Comparison of ENCODE assay signal across 4 cellular contexts in the genomic region with DNA sequence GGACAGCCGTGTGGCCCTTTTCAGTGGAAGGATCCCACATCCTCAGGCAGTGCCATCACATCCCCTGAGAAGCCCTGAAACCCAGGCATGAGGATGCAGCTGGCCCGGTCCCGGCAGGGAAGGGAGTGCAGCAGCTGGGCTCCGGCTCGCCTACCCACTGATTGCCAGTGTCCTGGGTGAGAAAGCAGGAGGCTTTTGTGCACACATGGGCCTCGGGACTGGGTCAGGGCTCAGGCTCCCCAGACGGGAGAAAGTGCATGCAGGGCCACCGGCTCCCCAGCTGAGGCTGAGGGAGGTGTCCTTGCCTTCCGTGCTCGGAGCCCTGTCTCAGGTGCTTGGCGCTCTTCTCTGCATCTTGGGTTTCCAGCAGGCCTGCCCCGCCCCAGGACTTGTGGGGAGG. TPM values are rescaled to one million over a fixed set of nuclear protein-coding genes. Genes with fewer than 3 reads are reported as not detected.
"Had no signal": no experiment of that assay in that cellular context is flagged by ENCODE, and none has a peak within 500 bp of the region (broad histone marks: within the 10 kb centered on the region; RNA-seq: fewer than 3 reads in every experiment).

No MANE protein-coding gene starts in this region.

RNA-seq across cellular contexts. Expression of gene PRODH, which starts 23.6 kb away (rescaled TPM):
- total RNA-seq: fibroblast of villous mesenchyme, mononuclear cell, pulmonary artery endothelial cell had no signal
- polyA plus RNA-seq: immature natural killer cell had no signal
